ENCODE assay signal across 25 cellular contexts in genomic region chr5:40627708-40628107, GRCh38. TPM values are rescaled to one million over a fixed set of nuclear protein-coding genes. Genes with fewer than 3 reads are reported as not detected.
DNase-seq lines count a peak whose midpoint lies in the region; ATAC-seq, FAIRE-seq and TF ChIP-seq lines count a peak whose summit lies in the region.
"Had no signal": no experiment of that assay in that cellular context is flagged by ENCODE, and none has a peak within 500 bp of the region (broad histone marks: within the 10 kb centered on the region; RNA-seq: fewer than 3 reads in every experiment).

No MANE protein-coding gene starts in this region.

- H3K9me3 Mint-ChIP-seq in activated CD8-positive, alpha-beta T cell treated with anti-CD3 and anti-CD28 coated beads for 36 hours = no peaks in the 10 kb centered on the region
- peaks cover 4% of the 10 kb centered on the region for H3K9me3 Mint-ChIP-seq in activated CD8-positive, alpha-beta T cell treated with anti-CD3 and anti-CD28 coated beads, Interleukin-2, amount 10 ng/mL, durations not matched to agents 7 days and 5 days (ENCODE audit: insufficient read depth)
- H3K9me3 Mint-ChIP-seq in astrocyte (ENCODE audit: unreplicated experiment) = peaks cover 3% of the 10 kb centered on the region
- H3K9me3 Mint-ChIP-seq: endodermal cell, type B pancreatic cell had no signal

- no peak overlapping the region for H3K4me3 Mint-ChIP-seq in activated CD8-positive, alpha-beta T cell treated with anti-CD3 and anti-CD28 coated beads for 36 hours
- no peak overlapping the region for H3K4me3 Mint-ChIP-seq in activated CD8-positive, alpha-beta T cell treated with anti-CD3 and anti-CD28 coated beads, Interleukin-2, amount 10 ng/mL, durations not matched to agents 7 days and 5 days
- no peak overlapping the region for H3K4me3 Mint-ChIP-seq in astrocyte (ENCODE audit: unreplicated experiment)
- H3K4me3 Mint-ChIP-seq: activated naive CD8-positive, alpha-beta T cell treated with anti-CD3 and anti-CD28 coated beads, Interleukin-2, amount 10 ng/mL, durations not matched to agents 7 days and 5 days; endodermal cell; natural killer cell treated with Interleukin-12 subunit alpha and Interleukin-12 subunit beta and Interleukin-15 and Interleukin-18, amount 100 ng/mL, for 72 hours; type B pancreatic cell had no signal

- intact Hi-C loops in activated CD8-positive, alpha-beta T cell treated with anti-CD3 and anti-CD28 coated beads for 36 hours (cut with micrococcal nuclease) = no loop called here

- TF ChIP-seq CTCF in activated CD8-positive, alpha-beta T cell treated with anti-CD3 and anti-CD28 coated beads for 36 hours (IDR thresholded peaks at IDR 0.05) = no peak
- no peak for TF ChIP-seq CTCF in astrocyte (IDR thresholded peaks at IDR 0.05; ENCODE audit: insufficient read depth, low read depth, low read length)
- no peak for TF ChIP-seq CTCF in osteoblast (IDR thresholded peaks at IDR 0.05; ENCODE audit: extremely low read depth, low read depth, low read length)

- POLR2A ChIA-PET in activated CD8-positive, alpha-beta T cell treated with anti-CD3 and anti-CD28 coated beads for 36 hours (lab: Charles Lee) = interaction anchor here (1.1 kb wide), 1 partner anchor 25 kb away, joined by 3 read pairs; no protein-coding TSS in a partner anchor
- POLR2A ChIA-PET in activated CD8-positive, alpha-beta T cell treated with anti-CD3 and anti-CD28 coated beads, Interleukin-2, amount 10 ng/mL, durations not matched to agents 7 days and 5 days (lab: Charles Lee) = interaction anchor here (1.1 kb wide), 1 partner anchor 55 kb away, joined by 4 read pairs; no protein-coding TSS in a partner anchor

- H2AFZ ChIP-seq in astrocyte (ENCODE audit: low read depth, low read length) (no peak overlapping the region), osteoblast (ENCODE audit: low read length) (peak overlapping the region; percentile 37)
- H2AFZ ChIP-seq: parathyroid adenoma had no signal

- H3K79me2 ChIP-seq in astrocyte (ENCODE audit: insufficient read depth, low read length) = no peaks in the 10 kb centered on the region
- no peaks in the 10 kb centered on the region for H3K79me2 ChIP-seq in osteoblast (ENCODE audit: insufficient read depth, low read length)
- H3K79me2 ChIP-seq: parathyroid adenoma had no signal

- H3K27ac Mint-ChIP-seq in activated CD8-positive, alpha-beta T cell treated with anti-CD3 and anti-CD28 coated beads for 36 hours = no peak overlapping the region
- H3K27ac Mint-ChIP-seq in activated CD8-positive, alpha-beta T cell treated with anti-CD3 and anti-CD28 coated beads, Interleukin-2, amount 10 ng/mL, durations not matched to agents 7 days and 5 days = no peak overlapping the region
- H3K27ac Mint-ChIP-seq in astrocyte (ENCODE audit: unreplicated experiment) = peak overlapping the region; percentile 7
- H3K27ac Mint-ChIP-seq: activated naive CD8-positive, alpha-beta T cell treated with anti-CD3 and anti-CD28 coated beads, Interleukin-2, amount 10 ng/mL, durations not matched to agents 7 days and 5 days; endodermal cell; natural killer cell treated with Interleukin-12 subunit alpha and Interleukin-12 subunit beta and Interleukin-15 and Interleukin-18, amount 100 ng/mL, for 72 hours; type B pancreatic cell had no signal

- H3K27me3 ChIP-seq in astrocyte (ENCODE audit: insufficient read depth, low read length) (no peaks in the 10 kb centered on the region), osteoblast (ENCODE audit: insufficient read depth, low read length) (no peaks in the 10 kb centered on the region)
- H3K27me3 ChIP-seq: BLaER1, breast epithelium, colonic mucosa, heart left ventricle had no signal

- H3K4me2 ChIP-seq in astrocyte (ENCODE audit: low read length) = no peak overlapping the region
- H3K4me2 ChIP-seq in osteoblast (ENCODE audit: insufficient read depth, low read length) = peak overlapping the region; percentile 34
- H3K4me2 ChIP-seq: BLaER1 had no signal

- H3K4me3 ChIP-seq in astrocyte (ENCODE audit: insufficient read depth, low read depth, low read length) (no peak overlapping the region), osteoblast (ENCODE audit: insufficient read depth, low read length) (peak overlapping the region; percentile 12)
- H3K4me3 ChIP-seq: BLaER1, breast epithelium, colonic mucosa, heart left ventricle had no signal

- H4K20me1 ChIP-seq in astrocyte (ENCODE audit: insufficient read depth, low read length) (no peaks in the 10 kb centered on the region), osteoblast (ENCODE audit: insufficient read depth, low read length) (no peaks in the 10 kb centered on the region)
- H4K20me1 ChIP-seq: BLaER1 had no signal

- no peaks in the 10 kb centered on the region for H3K27me3 Mint-ChIP-seq in activated CD8-positive, alpha-beta T cell treated with anti-CD3 and anti-CD28 coated beads for 36 hours
- no peaks in the 10 kb centered on the region for H3K27me3 Mint-ChIP-seq in activated CD8-positive, alpha-beta T cell treated with anti-CD3 and anti-CD28 coated beads, Interleukin-2, amount 10 ng/mL, durations not matched to agents 7 days and 5 days (ENCODE audit: low read depth)
- H3K27me3 Mint-ChIP-seq in astrocyte (ENCODE audit: low read depth, unreplicated experiment) = peaks cover 3% of the 10 kb centered on the region
- H3K27me3 Mint-ChIP-seq: activated naive CD8-positive, alpha-beta T cell treated with anti-CD3 and anti-CD28 coated beads, Interleukin-2, amount 10 ng/mL, durations not matched to agents 7 days and 5 days; type B pancreatic cell had no signal

- H3K4me1 Mint-ChIP-seq in activated CD8-positive, alpha-beta T cell treated with anti-CD3 and anti-CD28 coated beads for 36 hours (ENCODE audit: low read depth) = peaks cover 40% of the 10 kb centered on the region
- peaks cover 27% of the 10 kb centered on the region for H3K4me1 Mint-ChIP-seq in activated CD8-positive, alpha-beta T cell treated with anti-CD3 and anti-CD28 coated beads, Interleukin-2, amount 10 ng/mL, durations not matched to agents 7 days and 5 days (ENCODE audit: low read depth)
- no peaks in the 10 kb centered on the region for H3K4me1 Mint-ChIP-seq in astrocyte (ENCODE audit: low read depth, unreplicated experiment)

- no peak for DNase-seq in activated CD8-positive, alpha-beta T cell treated with anti-CD3 and anti-CD28 coated beads for 36 hours
- DNase-seq in activated CD8-positive, alpha-beta T cell treated with anti-CD3 and anti-CD28 coated beads, Interleukin-2, amount 10 ng/mL, durations not matched to agents 7 days and 5 days = no peak
- DNase-seq in MV-4-11 (lab: John Stamatoyannopoulos, UW) (peak; percentile 73), astrocyte (ENCODE audit: low read depth) (peak; percentile 10), osteoblast (ENCODE audit: insufficient read length, low spot score, missing footprints) (peak; percentile 0)
- no peak for DNase-seq in stimulated activated CD4-positive, alpha-beta T cell treated with anti-CD3 and anti-CD28 coated beads, Interleukin-4, amount 100 ng/mL, for 1 hour
- no peak for DNase-seq in activated CD4-positive, alpha-beta T cell treated with anti-CD3 and anti-CD28 coated beads for 48 hours
- DNase-seq: activated CD8-positive, alpha-beta memory T cell treated with anti-CD3 and anti-CD28 coated beads for 24 hours; activated naive CD8-positive, alpha-beta T cell treated with anti-CD3 and anti-CD28 coated beads, Interleukin-2, amount 10 ng/mL, durations not matched to agents 7 days and 5 days; activated T-cell treated with anti-CD3 and anti-CD28 coated beads, Interleukin-2, amount 50 U/mL, for 48 hours; Calu3; colonic mucosa; endodermal cell; GOT3; heart left ventricle; left colon; NCI-H1417; NCI-H524 treated with DMSO at 0.1 percent for 48 hours; right cardiac atrium had no signal

- no peak overlapping the region for H3K9ac ChIP-seq in astrocyte (ENCODE audit: low read length)
- H3K9ac ChIP-seq: BLaER1, parathyroid adenoma had no signal

- CTCF ChIA-PET in activated CD8-positive, alpha-beta T cell treated with anti-CD3 and anti-CD28 coated beads for 36 hours (lab: Charles Lee) = interaction anchor here (0.7 to 1.5 kb wide), 5 partner anchors 14 to 46 kb away, joined by 3 read pairs; no protein-coding TSS in a partner anchor
- CTCF ChIA-PET in activated CD8-positive, alpha-beta T cell treated with anti-CD3 and anti-CD28 coated beads, Interleukin-2, amount 10 ng/mL, durations not matched to agents 7 days and 5 days (lab: Charles Lee) = interaction anchor here (0.8 to 1.6 kb wide), 3 partner anchors 13 to 59 kb away, joined by 3 to 4 read pairs (median 3); no protein-coding TSS in a partner anchor

- H3K36me3 ChIP-seq in astrocyte (ENCODE audit: insufficient read depth, low read length) = no peaks in the 10 kb centered on the region
- H3K36me3 ChIP-seq in osteoblast (ENCODE audit: insufficient read depth, low read length) = no peaks in the 10 kb centered on the region
- H3K36me3 ChIP-seq: BLaER1, breast epithelium, colonic mucosa, heart left ventricle had no signal

- no peaks in the 10 kb centered on the region for H3K9me3 ChIP-seq in astrocyte (ENCODE audit: insufficient read depth, low read depth, low read length)
- no peaks in the 10 kb centered on the region for H3K9me3 ChIP-seq in osteoblast (ENCODE audit: low read depth, low read length)
- H3K9me3 ChIP-seq: BLaER1, breast epithelium, colonic mucosa, heart left ventricle had no signal

- H3K27ac ChIP-seq in astrocyte (ENCODE audit: low read depth, low read length) = no peak overlapping the region
- peak overlapping the region; percentile 24 for H3K27ac ChIP-seq in osteoblast (ENCODE audit: low read depth, low read length)
- H3K27ac ChIP-seq: BLaER1, breast epithelium, colonic mucosa, parathyroid adenoma had no signal

- no peaks in the 10 kb centered on the region for H3K4me1 ChIP-seq in astrocyte (ENCODE audit: insufficient read depth, low read length)
- peaks cover 10% of the 10 kb centered on the region for H3K4me1 ChIP-seq in osteoblast (ENCODE audit: insufficient read depth, low read length)
- H3K4me1 ChIP-seq: breast epithelium, colonic mucosa, parathyroid adenoma had no signal

- FAIRE-seq in astrocyte (lab: Jason Lieb, UNC) = no peak

- peak; percentile 26 for ATAC-seq in activated CD8-positive, alpha-beta T cell treated with anti-CD3 and anti-CD28 coated beads for 36 hours
- no peak for ATAC-seq in activated CD8-positive, alpha-beta T cell treated with anti-CD3 and anti-CD28 coated beads, Interleukin-2, amount 10 ng/mL, durations not matched to agents 7 days and 5 days
- ATAC-seq in esophagus mucosa = no peak
- ATAC-seq: heart left ventricle; left colon; natural killer cell treated with Interleukin-12 subunit alpha and Interleukin-12 subunit beta and Interleukin-15 and Interleukin-18, amount 100 ng/mL, for 72 hours; right cardiac atrium had no signal

- no peaks in the 10 kb centered on the region for H3K36me3 Mint-ChIP-seq in activated CD8-positive, alpha-beta T cell treated with anti-CD3 and anti-CD28 coated beads for 36 hours (ENCODE audit: low read depth)
- peaks cover 7% of the 10 kb centered on the region for H3K36me3 Mint-ChIP-seq in activated CD8-positive, alpha-beta T cell treated with anti-CD3 and anti-CD28 coated beads, Interleukin-2, amount 10 ng/mL, durations not matched to agents 7 days and 5 days (ENCODE audit: low read depth)
- H3K36me3 Mint-ChIP-seq in astrocyte (ENCODE audit: low read depth, unreplicated experiment) = no peaks in the 10 kb centered on the region
- H3K36me3 Mint-ChIP-seq: natural killer cell treated with Interleukin-12 subunit alpha and Interleukin-12 subunit beta and Interleukin-15 and Interleukin-18, amount 100 ng/mL, for 72 hours; type B pancreatic cell had no signal

RNA-seq across cellular contexts. Expression of gene PTGER4, which starts 52.0 kb away (rescaled TPM):
- total RNA-seq in activated CD8-positive, alpha-beta T cell treated with anti-CD3 and anti-CD28 coated beads for 36 hours = 10 to 100 TPM; 62.8 to 62.9 TPM
- total RNA-seq in activated CD8-positive, alpha-beta T cell treated with anti-CD3 and anti-CD28 coated beads, Interleukin-2, amount 10 ng/mL, durations not matched to agents 7 days and 5 days = 10 to 100 TPM; 45.8 to 50.8 TPM
- 4.8 and 8.6 TPM in 2 replicates for total RNA-seq in astrocyte
- 10.6 and 15.2 TPM in 2 replicates for total RNA-seq in osteoblast
- 1.5 TPM for total RNA-seq in esophagus mucosa

Comparison
In these comparisons a context has a peak if more than half of its experiments do, and no peak if none do; other contexts are left out.
1. DNase-seq: peak in MV-4-11 (single experiment), astrocyte (single experiment) and osteoblast (single experiment); none in activated CD8-positive, alpha-beta T cell treated with anti-CD3 and anti-CD28 coated beads for 36 hours (single experiment), activated CD8-positive, alpha-beta T cell treated with anti-CD3 and anti-CD28 coated beads, Interleukin-2, amount 10 ng/mL, durations not matched to agents 7 days and 5 days (single experiment), stimulated activated CD4-positive, alpha-beta T cell treated with anti-CD3 and anti-CD28 coated beads, Interleukin-4, amount 100 ng/mL, for 1 hour (single experiment) and activated CD4-positive, alpha-beta T cell treated with anti-CD3 and anti-CD28 coated beads for 48 hours (single experiment).